Comparison of ENCODE assay signal across 8 cellular contexts in the genomic region with DNA sequence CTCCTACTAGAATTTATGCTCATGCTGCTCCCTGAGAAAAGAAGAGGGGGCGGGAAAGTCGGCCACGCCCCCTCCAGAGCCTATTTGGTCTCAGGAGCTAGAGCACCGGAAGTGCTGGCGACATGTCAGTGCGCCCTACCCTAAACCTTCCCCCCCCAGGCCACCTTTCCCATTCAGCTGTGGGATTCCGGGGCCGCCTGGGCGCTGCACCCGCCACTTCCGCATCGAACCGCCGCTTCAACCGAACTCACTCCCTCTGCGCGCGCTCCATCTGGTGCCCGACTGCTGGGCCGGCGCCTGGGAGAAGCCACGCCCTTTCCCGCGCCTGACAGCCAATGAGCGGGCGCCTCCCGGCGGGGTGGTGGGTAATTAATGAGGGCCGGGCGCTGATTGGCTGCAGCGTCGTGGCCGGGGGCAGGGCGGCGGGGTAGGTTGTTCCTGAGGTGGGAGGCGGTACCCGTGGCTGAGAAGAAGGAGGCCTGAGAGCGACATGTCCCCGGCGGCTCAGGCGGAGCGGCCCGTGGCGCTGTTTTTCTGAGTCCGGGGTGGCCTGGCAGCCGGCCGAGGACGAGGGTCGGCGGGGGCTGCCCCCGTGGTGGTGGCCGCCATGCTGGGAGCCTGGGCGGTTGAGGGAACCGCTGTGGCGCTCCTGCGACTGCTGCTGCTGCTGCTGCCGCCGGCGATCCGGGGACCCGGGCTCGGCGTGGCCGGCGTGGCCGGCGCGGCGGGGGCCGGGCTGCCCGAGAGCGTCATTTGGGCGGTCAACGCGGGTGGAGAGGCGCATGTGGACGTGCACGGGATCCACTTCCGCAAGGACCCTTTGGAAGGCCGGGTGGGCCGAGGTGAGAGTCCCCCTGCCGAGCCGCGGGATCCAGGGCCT. TPM values are rescaled to one million over a fixed set of nuclear protein-coding genes. Genes with fewer than 3 reads are reported as not detected.
DNase-seq lines count a peak whose midpoint lies in the region; ATAC-seq and TF ChIP-seq lines count a peak whose summit lies in the region.

A gene with protein sequence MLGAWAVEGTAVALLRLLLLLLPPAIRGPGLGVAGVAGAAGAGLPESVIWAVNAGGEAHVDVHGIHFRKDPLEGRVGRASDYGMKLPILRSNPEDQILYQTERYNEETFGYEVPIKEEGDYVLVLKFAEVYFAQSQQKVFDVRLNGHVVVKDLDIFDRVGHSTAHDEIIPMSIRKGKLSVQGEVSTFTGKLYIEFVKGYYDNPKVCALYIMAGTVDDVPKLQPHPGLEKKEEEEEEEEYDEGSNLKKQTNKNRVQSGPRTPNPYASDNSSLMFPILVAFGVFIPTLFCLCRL (plus strand): TSS at position 460 of the 880 bp plus-strand sequence. CDS start 148 bp downstream, at position 608.

- no peaks in the 10 kb centered on the region for H3K27me3 ChIP-seq in fibroblast of lung (ENCODE audit: control insufficient read depth, insufficient read depth, low read length)

- H3K36me3 Mint-ChIP-seq in activated T-helper 17 cell treated with anti-CD3 and anti-CD28 coated beads, Interleukin-2, amount 50 U/mL, for 72 hours (ENCODE audit: low read depth), result peaks cover 4% of the 10 kb centered on the region
- H3K36me3 Mint-ChIP-seq in naive thymus-derived CD8-positive, alpha-beta T cell, result no peaks in the 10 kb centered on the region

- H3K4me1 ChIP-seq in fibroblast of lung (ENCODE audit: control insufficient read depth, extremely low read depth, insufficient read depth, low read length), result peaks cover 5% of the 10 kb centered on the region

- peak within 1 kb of the TSS; percentile 91 for H3K9ac ChIP-seq in fibroblast of lung (ENCODE audit: insufficient read depth, low read length)

- TF ChIP-seq CTCF in LNCaP clone FGC (IDR thresholded peaks at IDR 0.05; ENCODE audit: control insufficient read depth, extremely low read depth, insufficient read depth), result 0 out of 2 replicates have a peak, but pooled peaks have one; percentile 13
- no peak for TF ChIP-seq CTCF in RWPE1 (conservative IDR thresholded peaks at IDR 0.05; ENCODE audit: low read depth)
- TF ChIP-seq CTCF in fibroblast of lung (conservative IDR thresholded peaks at IDR 0.05 in 1 of 2, IDR thresholded peaks at IDR 0.05 in 1 of 2; ENCODE audit: low read depth in 1 of 2, low read length in 2 of 2), result no peak

- POLR2A ChIA-PET in RWPE1 (lab: Yijun Ruan, JAX; ENCODE audit: low non-redundant PET), result no interaction called here
- POLR2A ChIA-PET in naive thymus-derived CD8-positive, alpha-beta T cell (lab: Charles Lee), result interaction anchor here (0.5 to 2.0 kb wide), 8 partner anchors 12 to 1580 kb away, joined by 3 to 11 read pairs (median 6); a partner anchor contains a TSS

- DNase-seq in ELF-1 (ENCODE audit: low read depth, low spot score) (peak; percentile 99), GOT3 (lab: John Stamatoyannopoulos, UW) (peak; percentile 97), LNCaP clone FGC (ENCODE audit: low read depth) (peak; percentile 93), RWPE1 (ENCODE audit: low spot score) (peak; percentile 100), fibroblast of lung (ENCODE audit: low read depth in 2 of 2) (peak; percentile 94 to 98)
- peak; percentile 98 to 100 (median 99) for DNase-seq in naive thymus-derived CD8-positive, alpha-beta T cell
- DNase-seq in stimulated activated naive CD4-positive, alpha-beta T cell (lab: John Stamatoyannopoulos, UW), result peak; percentile 99 to 100 (median 99)

- no peaks in the 10 kb centered on the region for H3K36me3 ChIP-seq in fibroblast of lung (ENCODE audit: control insufficient read depth, insufficient read depth, low read length)

- no peaks in the 10 kb centered on the region for H3K9me3 Mint-ChIP-seq in activated T-helper 17 cell treated with anti-CD3 and anti-CD28 coated beads, Interleukin-2, amount 50 U/mL, for 72 hours
- no peaks in the 10 kb centered on the region for H3K9me3 Mint-ChIP-seq in naive thymus-derived CD8-positive, alpha-beta T cell

- H3K9me3 ChIP-seq in fibroblast of lung (ENCODE audit: control insufficient read depth, insufficient read depth, low read depth, low read length), result no peaks in the 10 kb centered on the region

- H3K4me1 Mint-ChIP-seq in activated T-helper 17 cell treated with anti-CD3 and anti-CD28 coated beads, Interleukin-2, amount 50 U/mL, for 72 hours, result peaks cover 17% of the 10 kb centered on the region
- peaks cover 19 to 62% (median 39%) of the 10 kb centered on the region in 4 donors for H3K4me1 Mint-ChIP-seq in naive thymus-derived CD8-positive, alpha-beta T cell

- peak within 1 kb of the TSS; percentile 94 for H3K27ac ChIP-seq in RWPE1
- H3K27ac ChIP-seq in fibroblast of lung (ENCODE audit: insufficient read depth, low read length), result peak within 1 kb of the TSS; percentile 80

- H3K4me3 Mint-ChIP-seq in activated T-helper 17 cell treated with anti-CD3 and anti-CD28 coated beads, Interleukin-2, amount 50 U/mL, for 72 hours, result peak within 1 kb of the TSS; percentile 91
- peak within 1 kb of the TSS; percentile 85 to 97 (median 92) for H3K4me3 Mint-ChIP-seq in naive thymus-derived CD8-positive, alpha-beta T cell

- peaks cover 46% of the 10 kb centered on the region for H3K79me2 ChIP-seq in fibroblast of lung (ENCODE audit: control insufficient read depth, insufficient read depth, low read length)

- peak within 1 kb of the TSS; percentile 94 for H3K27ac Mint-ChIP-seq in activated T-helper 17 cell treated with anti-CD3 and anti-CD28 coated beads, Interleukin-2, amount 50 U/mL, for 72 hours
- H3K27ac Mint-ChIP-seq in naive thymus-derived CD8-positive, alpha-beta T cell, result peak within 1 kb of the TSS; percentile 88 to 98 (median 96)

- H3K4me2 ChIP-seq in fibroblast of lung (ENCODE audit: extremely low read depth, insufficient read depth, low read length), result peak within 1 kb of the TSS; percentile 89

- peak within 1 kb of the TSS; percentile 94 for H3K4me3 ChIP-seq in LNCaP clone FGC (ENCODE audit: low read depth, low read length)
- peak within 1 kb of the TSS; percentile 68 to 90 (median 82) for H3K4me3 ChIP-seq in fibroblast of lung (replicated peaks in 1 of 4; ENCODE audit: control extremely low read depth in 1 of 4, insufficient read depth in 1 of 4, low read depth in 3 of 4, low read length in 4 of 4)

- peak within 1 kb of the TSS; percentile 76 for H2AFZ ChIP-seq in fibroblast of lung (ENCODE audit: low read length)

- no peaks in the 10 kb centered on the region for H4K20me1 ChIP-seq in fibroblast of lung (ENCODE audit: control insufficient read depth, extremely low read depth, insufficient read depth, low read length)

- H3K27me3 Mint-ChIP-seq in activated T-helper 17 cell treated with anti-CD3 and anti-CD28 coated beads, Interleukin-2, amount 50 U/mL, for 72 hours, result no peaks in the 10 kb centered on the region
- no peaks in the 10 kb centered on the region for H3K27me3 Mint-ChIP-seq in naive thymus-derived CD8-positive, alpha-beta T cell

- peak; percentile 85 for ATAC-seq in activated T-helper 17 cell treated with anti-CD3 and anti-CD28 coated beads, Interleukin-2, amount 50 U/mL, for 72 hours (replicated peaks)
- peak; percentile 81 to 83 for ATAC-seq in naive thymus-derived CD8-positive, alpha-beta T cell

- CTCF ChIA-PET in RWPE1 (lab: Yijun Ruan, JAX), result interaction anchor here (0.5 to 0.6 kb wide), 4 partner anchors 37 to 322 kb away, joined by 3 to 4 read pairs (median 4); no protein-coding TSS in a partner anchor

RNA-seq across cellular contexts. Expression of the gene that starts here (rescaled TPM):
- 10 to 100 TPM; 58.6 to 90.5 TPM for total RNA-seq in activated T-helper 17 cell treated with anti-CD3 and anti-CD28 coated beads, Interleukin-2, amount 50 U/mL, for 72 hours
- total RNA-seq in fibroblast of lung, result 90.1 and 120 TPM in 2 replicates
- 56.4 and 66.1 TPM in 2 replicates for polyA plus RNA-seq in fibroblast of lung
- polyA plus RNA-seq in fibroblast of lung (2012), result 78.1 and 80.1 TPM in 2 replicates
- polyA minus RNA-seq in fibroblast of lung (ENCODE audit: low replicate concordance), result 86.3 and 126 TPM in 2 replicates
- 10 to 100 TPM; 40.7 to 44.6 TPM for total RNA-seq in naive thymus-derived CD8-positive, alpha-beta T cell
- polyA plus RNA-seq in naive thymus-derived CD8-positive, alpha-beta T cell, result 10 to 100 TPM; 32.7 to 41.2 (median 36.0) TPM

Comparison
In these comparisons a context has a peak if more than half of its experiments do, and no peak if none do; other contexts are left out.
1. Peak in every context shown above with its lines: DNase-seq, ATAC-seq, H3K4me3 ChIP-seq and H3K27ac ChIP-seq.